In the genomic region with DNA sequence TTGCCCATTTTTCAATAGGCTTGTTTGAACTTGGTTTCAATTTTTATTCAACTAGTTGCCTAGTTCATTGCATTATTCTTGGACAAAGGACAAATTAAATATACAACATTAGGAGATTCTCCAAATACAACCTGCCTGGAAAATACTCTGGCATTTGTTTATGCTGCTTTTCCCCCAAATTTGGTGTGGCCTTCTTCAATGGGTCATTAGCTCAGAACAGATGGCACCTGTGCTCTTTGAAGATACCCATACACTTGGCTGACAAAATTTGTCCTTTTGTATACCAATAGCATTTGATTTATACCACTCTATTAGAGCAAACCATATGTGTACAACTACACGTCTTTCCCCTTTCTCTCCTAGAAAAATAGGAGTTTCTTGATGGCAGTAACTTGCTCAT, we compare ENCODE assay signal across 1 cellular context.
TF ChIP-seq lines count a peak whose summit lies in the region.

No MANE protein-coding gene starts in this region.

TF ChIP-seq in GM23338, 12 proteins besides CTCF, POLR2A, EP300 and RAD21 (continued from another document):
- TF ChIP-seq, protein P1, sequence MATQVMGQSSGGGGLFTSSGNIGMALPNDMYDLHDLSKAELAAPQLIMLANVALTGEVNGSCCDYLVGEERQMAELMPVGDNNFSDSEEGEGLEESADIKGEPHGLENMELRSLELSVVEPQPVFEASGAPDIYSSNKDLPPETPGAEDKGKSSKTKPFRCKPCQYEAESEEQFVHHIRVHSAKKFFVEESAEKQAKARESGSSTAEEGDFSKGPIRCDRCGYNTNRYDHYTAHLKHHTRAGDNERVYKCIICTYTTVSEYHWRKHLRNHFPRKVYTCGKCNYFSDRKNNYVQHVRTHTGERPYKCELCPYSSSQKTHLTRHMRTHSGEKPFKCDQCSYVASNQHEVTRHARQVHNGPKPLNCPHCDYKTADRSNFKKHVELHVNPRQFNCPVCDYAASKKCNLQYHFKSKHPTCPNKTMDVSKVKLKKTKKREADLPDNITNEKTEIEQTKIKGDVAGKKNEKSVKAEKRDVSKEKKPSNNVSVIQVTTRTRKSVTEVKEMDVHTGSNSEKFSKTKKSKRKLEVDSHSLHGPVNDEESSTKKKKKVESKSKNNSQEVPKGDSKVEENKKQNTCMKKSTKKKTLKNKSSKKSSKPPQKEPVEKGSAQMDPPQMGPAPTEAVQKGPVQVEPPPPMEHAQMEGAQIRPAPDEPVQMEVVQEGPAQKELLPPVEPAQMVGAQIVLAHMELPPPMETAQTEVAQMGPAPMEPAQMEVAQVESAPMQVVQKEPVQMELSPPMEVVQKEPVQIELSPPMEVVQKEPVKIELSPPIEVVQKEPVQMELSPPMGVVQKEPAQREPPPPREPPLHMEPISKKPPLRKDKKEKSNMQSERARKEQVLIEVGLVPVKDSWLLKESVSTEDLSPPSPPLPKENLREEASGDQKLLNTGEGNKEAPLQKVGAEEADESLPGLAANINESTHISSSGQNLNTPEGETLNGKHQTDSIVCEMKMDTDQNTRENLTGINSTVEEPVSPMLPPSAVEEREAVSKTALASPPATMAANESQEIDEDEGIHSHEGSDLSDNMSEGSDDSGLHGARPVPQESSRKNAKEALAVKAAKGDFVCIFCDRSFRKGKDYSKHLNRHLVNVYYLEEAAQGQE (IDR thresholded peaks at IDR 0.05; ENCODE audit: unreplicated experiment) = no peak
